In the genomic region with DNA sequence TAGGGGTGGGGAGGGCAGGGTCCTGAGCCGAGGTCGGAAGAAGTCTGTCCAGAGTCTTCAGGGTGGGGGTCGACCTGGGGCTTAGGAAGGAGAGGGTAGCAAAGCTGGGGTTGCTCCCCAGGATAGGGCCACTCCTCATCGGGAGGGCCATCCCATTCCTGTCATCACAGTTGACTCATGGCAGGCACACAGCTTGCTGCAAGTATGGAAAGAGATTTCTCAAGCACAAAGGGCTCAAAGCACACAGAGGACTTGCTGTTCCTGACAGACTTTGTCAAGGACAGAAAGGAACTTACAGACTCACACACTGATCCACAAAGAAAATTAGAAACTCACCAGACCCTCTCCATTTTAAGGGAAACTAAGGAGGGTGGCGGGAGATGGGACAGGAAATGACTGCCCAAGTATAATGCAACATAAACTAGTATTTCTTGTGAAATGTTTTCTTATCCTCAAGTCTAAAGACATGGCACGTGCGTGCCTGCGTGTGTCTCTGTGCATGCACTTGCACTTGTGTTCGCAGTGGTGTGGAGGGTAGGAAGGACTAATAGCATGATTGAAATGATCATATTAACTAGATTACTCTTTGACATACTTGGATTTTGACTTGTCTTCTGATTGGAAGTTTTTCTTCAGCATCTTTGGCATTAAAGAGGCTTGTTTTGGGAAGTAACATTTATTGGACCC, we compare ENCODE assay signal across 10 cellular contexts. TPM values are rescaled to one million over a fixed set of nuclear protein-coding genes. Genes with fewer than 3 reads are reported as not detected.
DNase-seq lines count a peak whose midpoint lies in the region; ATAC-seq and TF ChIP-seq lines count a peak whose summit lies in the region.
"Had no signal": no experiment of that assay in that cellular context is flagged by ENCODE, and none has a peak within 500 bp of the region (broad histone marks: within the 10 kb centered on the region; RNA-seq: fewer than 3 reads in every experiment).

No MANE protein-coding gene starts in this region.

- no peak overlapping the region for H2BK12ac ChIP-seq in trophoblast cell (ENCODE audit: low read length)
- no peak overlapping the region for H2BK12ac ChIP-seq in neuronal stem cell (ENCODE audit: low read length)

- ATAC-seq in Panc1, result peak; percentile 36; the same call in 1 of the 2 replicates
- ATAC-seq in HG02885 (IDR thresholded peaks at IDR 0.05; ENCODE audit: poor library complexity, unreplicated experiment), result no peak

- H3K27me3 ChIP-seq in Panc1 (ENCODE audit: control insufficient read depth, insufficient read depth, low read length), result no peaks in the 10 kb centered on the region
- H3K27me3 ChIP-seq in esophagus squamous epithelium, result no peaks in the 10 kb centered on the region
- H3K27me3 ChIP-seq in trophoblast cell (ENCODE audit: insufficient read depth, low read length), result no peaks in the 10 kb centered on the region
- no peaks in the 10 kb centered on the region for H3K27me3 ChIP-seq in neuronal stem cell (ENCODE audit: control insufficient read depth in 3 of 3, insufficient read depth in 3 of 3, low read depth in 1 of 3, low read length in 3 of 3)

- H4K91ac ChIP-seq in trophoblast cell (ENCODE audit: low read depth, low read length) (no peak overlapping the region), neuronal stem cell (ENCODE audit: low read depth, low read length, poor library complexity) (no peak overlapping the region)

- H2AFZ ChIP-seq in trophoblast cell (ENCODE audit: insufficient read depth, low read length, poor library complexity) (no peak overlapping the region), neuronal stem cell (ENCODE audit: low read length) (no peak overlapping the region)

- no peak overlapping the region for H2AK5ac ChIP-seq in trophoblast cell (ENCODE audit: low read length)
- H2AK5ac ChIP-seq in neuronal stem cell (ENCODE audit: low read depth, low read length), result no peak overlapping the region

- H3K36me3 ChIP-seq in Panc1 (ENCODE audit: control insufficient read depth, insufficient read depth, low read length), result no peaks in the 10 kb centered on the region; the same call in 1 of the 2 replicates
- peaks cover 6 to 42% (median 15%) of the 10 kb centered on the region in 3 donors for H3K36me3 ChIP-seq in esophagus squamous epithelium
- H3K36me3 ChIP-seq in trophoblast cell (ENCODE audit: control insufficient read depth in 1 of 2, insufficient read depth in 2 of 2, low read length in 2 of 2), result peaks cover 33 to 34% of the 10 kb centered on the region in 2 experiments
- H3K36me3 ChIP-seq in neuronal stem cell (replicated peaks in 1 of 2; ENCODE audit: control insufficient read depth in 2 of 2, insufficient read depth in 2 of 2, low read length in 2 of 2), result peaks cover 24 to 46% of the 10 kb centered on the region in 2 donors

- no peak overlapping the region for H3K14ac ChIP-seq in trophoblast cell (ENCODE audit: low read length)
- no peak overlapping the region for H3K14ac ChIP-seq in neuronal stem cell (ENCODE audit: low read length)

- no peaks in the 10 kb centered on the region for H3K79me2 ChIP-seq in trophoblast cell (ENCODE audit: control insufficient read depth, insufficient read depth, low read length, poor library complexity)

- H3K9me3 ChIP-seq in Panc1 (ENCODE audit: control insufficient read depth, insufficient read depth, low read depth, low read length), result no peaks in the 10 kb centered on the region
- H3K9me3 ChIP-seq in esophagus squamous epithelium, result no peaks in the 10 kb centered on the region
- no peaks in the 10 kb centered on the region for H3K9me3 ChIP-seq in trophoblast cell (ENCODE audit: insufficient read depth, low read depth, low read length)
- H3K9me3 ChIP-seq in neuronal stem cell (replicated peaks in 1 of 2; ENCODE audit: control insufficient read depth in 2 of 2, insufficient read depth in 1 of 2, low read depth in 1 of 2, low read length in 2 of 2), result no peaks in the 10 kb centered on the region

- H2BK5ac ChIP-seq in trophoblast cell (ENCODE audit: low read depth, low read length, poor library complexity) (no peak overlapping the region), neuronal stem cell (ENCODE audit: low read length) (no peak overlapping the region)

- in situ Hi-C loops in Panc1 (cut with HindIII; ENCODE audit: low pct_unique_long_range_greater_than_20kb, low sequenced_read_pairs), result no loop called here

- no peak overlapping the region for H3K4me2 ChIP-seq in trophoblast cell (ENCODE audit: low read length)
- H3K4me2 ChIP-seq in neuronal stem cell (ENCODE audit: insufficient read depth, low read length, poor library complexity, severe bottlenecking), result no peak overlapping the region

- H4K8ac ChIP-seq in trophoblast cell (ENCODE audit: low read depth, low read length) (no peak overlapping the region), neuronal stem cell (ENCODE audit: low read depth, low read length) (no peak overlapping the region)

- H3K27ac Mint-ChIP-seq in CD14-positive monocyte (peak overlapping the region; percentile 45 to 88 (median 81)), mesothelial cell of epicardium (no peak overlapping the region)
- H3K27ac Mint-ChIP-seq in activated naive CD4-positive, alpha-beta T cell treated with anti-CD3 and anti-CD28 coated beads for 36 hours, result no peak overlapping the region

- 60 to 72% methylated on average over 8 to 9 of the region's 9 CpGs for whole genome bisulfite sequencing in esophagus squamous epithelium, 2 donors
- no CpG with 5 or more reads among the region's 9 CpGs for WGBS in trophoblast cell (ENCODE audit: extremely low coverage, insufficient coverage, insufficient read length)
- no CpG with 5 or more reads among the region's 9 CpGs for WGBS in neuronal stem cell (ENCODE audit: extremely low coverage in 2 of 2, insufficient read length in 2 of 2, insufficient replicate concordance in 1 of 2), 2 donors

- no TSS peak for BruUV-seq in Panc1 (replicated peaks; lab: Mats Ljungman, UMichigan)

- TF ChIP-seq POLR2A in esophagus squamous epithelium (IDR thresholded peaks at IDR 0.05), result no peak

- H3K4me3 ChIP-seq in Panc1 (ENCODE audit: low read depth in 2 of 2, low read length in 2 of 2) (no peak overlapping the region), esophagus squamous epithelium (no peak overlapping the region), trophoblast cell (ENCODE audit: low read depth, low read length) (no peak overlapping the region), neuronal stem cell (ENCODE audit: low read length in 2 of 2) (no peak overlapping the region)

- H3K18ac ChIP-seq in trophoblast cell (ENCODE audit: low read length) (no peak overlapping the region), neuronal stem cell (ENCODE audit: low read length) (no peak overlapping the region)

- H3K4me1 Mint-ChIP-seq in CD14-positive monocyte (peaks cover 28% of the 10 kb centered on the region), mesothelial cell of epicardium (no peaks in the 10 kb centered on the region)
- H3K4me1 Mint-ChIP-seq in activated naive CD4-positive, alpha-beta T cell treated with anti-CD3 and anti-CD28 coated beads for 36 hours (ENCODE audit: low read depth), result peaks cover 13% of the 10 kb centered on the region

- H3K27me3 Mint-ChIP-seq in CD14-positive monocyte (ENCODE audit: low read depth in 3 of 3), result peaks cover 0 to 5% (median 3%) of the 10 kb centered on the region in 3 donors
- no peaks in the 10 kb centered on the region for H3K27me3 Mint-ChIP-seq in activated naive CD4-positive, alpha-beta T cell treated with anti-CD3 and anti-CD28 coated beads for 36 hours (ENCODE audit: low read depth)
- peaks cover 4% of the 10 kb centered on the region for H3K27me3 Mint-ChIP-seq in mesothelial cell of epicardium (ENCODE audit: low read depth)
- H3K27me3 Mint-ChIP-seq: activated CD4-positive, alpha-beta T cell treated with anti-CD3 and anti-CD28 coated beads for 36 hours; activated naive CD8-positive, alpha-beta T cell treated with anti-CD3 and anti-CD28 coated beads, Interleukin-2, amount 10 ng/mL, durations not matched to agents 7 days and 5 days had no signal

- H3K9me3 Mint-ChIP-seq in CD14-positive monocyte, result no peaks in the 10 kb centered on the region
- no peaks in the 10 kb centered on the region for H3K9me3 Mint-ChIP-seq in activated naive CD4-positive, alpha-beta T cell treated with anti-CD3 and anti-CD28 coated beads for 36 hours
- H3K9me3 Mint-ChIP-seq in mesothelial cell of epicardium, result no peaks in the 10 kb centered on the region
- H3K9me3 Mint-ChIP-seq: activated naive CD8-positive, alpha-beta T cell treated with anti-CD3 and anti-CD28 coated beads, Interleukin-2, amount 10 ng/mL, durations not matched to agents 7 days and 5 days had no signal

- no peaks in the 10 kb centered on the region for H3K79me1 ChIP-seq in trophoblast cell (ENCODE audit: low read length)
- no peaks in the 10 kb centered on the region for H3K79me1 ChIP-seq in neuronal stem cell (ENCODE audit: low read depth, low read length)

- H3K27ac ChIP-seq in Panc1 (ENCODE audit: low read length) (no peak overlapping the region), esophagus squamous epithelium (peak overlapping the region in 3 of 4 donors; percentile 64 to 77 (median 64)), trophoblast cell (ENCODE audit: low read depth, low read length) (no peak overlapping the region), neuronal stem cell (replicated peaks; ENCODE audit: low read length) (no peak overlapping the region)

- no peak overlapping the region for H3K23ac ChIP-seq in trophoblast cell (ENCODE audit: low read length)
- H3K23ac ChIP-seq in neuronal stem cell (ENCODE audit: low read depth, low read length, poor library complexity), result no peak overlapping the region

- H3K4me3 Mint-ChIP-seq in CD14-positive monocyte, result peak overlapping the region in 1 of 2 donors; percentile 10
- no peak overlapping the region for H3K4me3 Mint-ChIP-seq in activated naive CD4-positive, alpha-beta T cell treated with anti-CD3 and anti-CD28 coated beads for 36 hours
- no peak overlapping the region for H3K4me3 Mint-ChIP-seq in mesothelial cell of epicardium
- H3K4me3 Mint-ChIP-seq: activated CD4-positive, alpha-beta T cell treated with anti-CD3 and anti-CD28 coated beads for 36 hours; activated naive CD8-positive, alpha-beta T cell treated with anti-CD3 and anti-CD28 coated beads, Interleukin-2, amount 10 ng/mL, durations not matched to agents 7 days and 5 days had no signal

- TF ChIP-seq CTCF in CD14-positive monocyte (IDR thresholded peaks at IDR 0.05) (no peak), Panc1 (IDR thresholded peaks at IDR 0.05) (no peak), esophagus squamous epithelium (IDR thresholded peaks at IDR 0.05) (no peak), mesothelial cell of epicardium (IDR thresholded peaks at IDR 0.05; ENCODE audit: unreplicated experiment) (no peak)

- H2BK15ac ChIP-seq in neuronal stem cell (ENCODE audit: low read length), result no peak overlapping the region

- H2BK120ac ChIP-seq in trophoblast cell (ENCODE audit: insufficient read depth, low read length, poor library complexity) (no peak overlapping the region), neuronal stem cell (ENCODE audit: low read depth, low read length) (no peak overlapping the region)

- H3K9ac ChIP-seq in trophoblast cell (ENCODE audit: low read length), result no peak overlapping the region
- H3K9ac ChIP-seq in neuronal stem cell (ENCODE audit: low read depth, low read length, poor library complexity), result no peak overlapping the region

- H3K36me3 Mint-ChIP-seq in CD14-positive monocyte, result peaks cover 39 to 40% of the 10 kb centered on the region in 2 donors
- H3K36me3 Mint-ChIP-seq in activated naive CD4-positive, alpha-beta T cell treated with anti-CD3 and anti-CD28 coated beads for 36 hours (ENCODE audit: low read depth), result peaks cover 15% of the 10 kb centered on the region
- peaks cover 7% of the 10 kb centered on the region for H3K36me3 Mint-ChIP-seq in mesothelial cell of epicardium
- H3K36me3 Mint-ChIP-seq: activated naive CD8-positive, alpha-beta T cell treated with anti-CD3 and anti-CD28 coated beads, Interleukin-2, amount 10 ng/mL, durations not matched to agents 7 days and 5 days had no signal

- CTCF ChIA-PET in Panc1 (lab: Charles Lee), result no interaction called here
- CTCF ChIA-PET in activated naive CD4-positive, alpha-beta T cell treated with anti-CD3 and anti-CD28 coated beads for 36 hours (lab: Charles Lee), result no interaction called here

- DNase-seq in CD14-positive monocyte (ENCODE audit: low spot score), result no peak
- DNase-seq in Panc1 (ENCODE audit: low read depth, low spot score), result no peak
- DNase-seq in esophagus squamous epithelium (lab: John Stamatoyannopoulos, UW), result no peak
- peak; percentile 12 to 15 for DNase-seq in trophoblast cell
- DNase-seq in neuronal stem cell (ENCODE audit: low spot score), result no peak
- DNase-seq in activated naive CD4-positive, alpha-beta T cell treated with anti-CD3 and anti-CD28 coated beads for 36 hours, result no peak
- DNase-seq in mesothelial cell of epicardium (ENCODE audit: low spot score in 2 of 2, unreplicated experiment in 2 of 2), result no peak
- DNase-seq: activated naive CD8-positive, alpha-beta T cell treated with anti-CD3 and anti-CD28 coated beads, Interleukin-2, amount 10 ng/mL, durations not matched to agents 7 days and 5 days had no signal

- intact Hi-C loops in CD14-positive monocyte (cut with micrococcal nuclease), result loop anchor here in 1 of 2 donors (10.0 kb wide), 1 partner anchor 148 kb away; a partner anchor contains a TSS
- intact Hi-C loops in Panc1 (cut with micrococcal nuclease; ENCODE audit: unreplicated experiment), result loop anchor here (5.0 kb wide), 1 partner anchor 91 kb away; no protein-coding TSS in a partner anchor
- intact Hi-C loops in esophagus squamous epithelium (cut with DNase I), result loop anchor here (10.0 kb wide), 1 partner anchor 88 kb away; no protein-coding TSS in a partner anchor
- intact Hi-C loops in activated naive CD4-positive, alpha-beta T cell treated with anti-CD3 and anti-CD28 coated beads for 36 hours (cut with micrococcal nuclease), result no loop called here

- H3K4ac ChIP-seq in trophoblast cell (ENCODE audit: low read depth, low read length), result no peak overlapping the region
- H3K4ac ChIP-seq in neuronal stem cell (ENCODE audit: low read length), result no peak overlapping the region

- H3K4me1 ChIP-seq in Panc1 (ENCODE audit: control insufficient read depth, insufficient read depth, low read length), result no peaks in the 10 kb centered on the region
- H3K4me1 ChIP-seq in esophagus squamous epithelium, result peaks cover 5 to 58% (median 22%) of the 10 kb centered on the region in 3 donors
- H3K4me1 ChIP-seq in trophoblast cell (ENCODE audit: control insufficient read depth in 1 of 2, insufficient read depth in 2 of 2, low read length in 2 of 2), result no peaks in the 10 kb centered on the region
- H3K4me1 ChIP-seq in neuronal stem cell (ENCODE audit: control insufficient read depth in 2 of 2, insufficient read depth in 1 of 2, low read depth in 1 of 2, low read length in 2 of 2), result no peaks in the 10 kb centered on the region

- POLR2A ChIA-PET in Panc1 (lab: Charles Lee), result interaction anchor here (0.6 kb wide), 1 partner anchor 168 kb away, joined by 3 read pairs; no protein-coding TSS in a partner anchor

- no peak overlapping the region for H4K12ac ChIP-seq in trophoblast cell (ENCODE audit: low read depth, low read length)

RNA-seq across cellular contexts. Expression of a gene that starts 2.4 kb away (rescaled TPM):
- under 1 TPM in 1 of 2 donors, not detected in 1; 0.09 TPM for polyA plus RNA-seq in CD14-positive monocyte
- total RNA-seq in Panc1 (2021; ENCODE audit: unreplicated experiment) (0.85 TPM), esophagus squamous epithelium (1 to 10 TPM in 2 of 4 donors, under 1 TPM in 2; 0.61 to 2.1 (median 1.2) TPM), mesothelial cell of epicardium (3.0 to 3.8 TPM (median 3.4 TPM) in 3 replicates)
- polyA plus RNA-seq in Panc1 (2012; ENCODE audit: insufficient read length), result 0.57 TPM
- 1.1 TPM in 2 replicates for polyA plus RNA-seq in trophoblast cell (2013)
- polyA plus RNA-seq in neuronal stem cell (2013, experiment 1 of 2), result 1.5 TPM
- 1.7 TPM for polyA plus RNA-seq in neuronal stem cell (2013, experiment 2 of 2)
- 1 to 10 TPM; 2.0 to 2.6 TPM for total RNA-seq in activated naive CD4-positive, alpha-beta T cell treated with anti-CD3 and anti-CD28 coated beads for 36 hours

RNA-seq across cellular contexts. Expression of a gene that starts 4.3 kb away (rescaled TPM):
- polyA plus RNA-seq in CD14-positive monocyte, result not detected
- total RNA-seq in Panc1 (2021; ENCODE audit: unreplicated experiment), result 0.21 TPM
- 0.16 TPM for polyA plus RNA-seq in Panc1 (2012; ENCODE audit: insufficient read length)
- total RNA-seq in esophagus squamous epithelium, result 10 to 100 TPM in 1 of 4 donors, 1 to 10 TPM in 3; 3.3 to 24.0 (median 6.6) TPM
- 0.74 and 0.89 TPM in 2 replicates for polyA plus RNA-seq in trophoblast cell (2013)
- 1.4 TPM for polyA plus RNA-seq in neuronal stem cell (2013, experiment 1 of 2)
- polyA plus RNA-seq in neuronal stem cell (2013, experiment 2 of 2), result 1.5 TPM
- 1 to 10 TPM; 1.4 to 2.6 TPM for total RNA-seq in activated naive CD4-positive, alpha-beta T cell treated with anti-CD3 and anti-CD28 coated beads for 36 hours
- 1.5 to 2.3 TPM (median 1.9 TPM) in 3 replicates for total RNA-seq in mesothelial cell of epicardium

RNA-seq across cellular contexts. Expression of a gene that starts 13.5 kb away (rescaled TPM):
- polyA plus RNA-seq in CD14-positive monocyte, result 100 to 1,000 TPM; 124 to 137 TPM
- 110 TPM for total RNA-seq in Panc1 (2021; ENCODE audit: unreplicated experiment)
- polyA plus RNA-seq in Panc1 (2012; ENCODE audit: insufficient read length), result 135 TPM
- total RNA-seq in esophagus squamous epithelium, result 100 to 1,000 TPM in 1 of 4 donors, 10 to 100 TPM in 3; 91.0 to 121 (median 93.7) TPM
- 112 and 114 TPM in 2 replicates for polyA plus RNA-seq in trophoblast cell (2013)
- polyA plus RNA-seq in neuronal stem cell (2013, experiment 1 of 2), result 84.7 TPM
- polyA plus RNA-seq in neuronal stem cell (2013, experiment 2 of 2), result 84.5 TPM
- 10 to 100 TPM; 84.7 to 87.0 TPM for total RNA-seq in activated naive CD4-positive, alpha-beta T cell treated with anti-CD3 and anti-CD28 coated beads for 36 hours
- total RNA-seq in mesothelial cell of epicardium, result 88.7 to 92.8 TPM (median 92.0 TPM) in 3 replicates

RNA-seq across cellular contexts. Expression of a gene that starts 22.7 kb away (rescaled TPM):
- polyA plus RNA-seq in CD14-positive monocyte, result 100 to 1,000 TPM in 1 of 2 donors, 10 to 100 TPM in 1; 91.8 to 105 TPM
- 61.8 TPM for total RNA-seq in Panc1 (2021; ENCODE audit: unreplicated experiment)
- 76.7 TPM for polyA plus RNA-seq in Panc1 (2012; ENCODE audit: insufficient read length)
- total RNA-seq in esophagus squamous epithelium, result 100 to 1,000 TPM in 1 of 4 donors, 10 to 100 TPM in 3; 81.5 to 100 (median 84.5) TPM
- polyA plus RNA-seq in trophoblast cell (2013), result 34.2 and 37.0 TPM in 2 replicates
- polyA plus RNA-seq in neuronal stem cell (2013, experiment 1 of 2), result 28.8 TPM
- polyA plus RNA-seq in neuronal stem cell (2013, experiment 2 of 2), result 27.6 TPM
- total RNA-seq in activated naive CD4-positive, alpha-beta T cell treated with anti-CD3 and anti-CD28 coated beads for 36 hours, result 10 to 100 TPM; 64.1 to 71.3 TPM
- 54.5 to 55.8 TPM (median 55.2 TPM) in 3 replicates for total RNA-seq in mesothelial cell of epicardium

RNA-seq across cellular contexts. Expression of a gene that starts 48.1 kb away (rescaled TPM):
- not detected for polyA plus RNA-seq in CD14-positive monocyte
- 0.13 TPM for total RNA-seq in Panc1 (2021; ENCODE audit: unreplicated experiment)
- 0.34 TPM for polyA plus RNA-seq in Panc1 (2012; ENCODE audit: insufficient read length)
- total RNA-seq in esophagus squamous epithelium, result not detected
- polyA plus RNA-seq in trophoblast cell (2013), result 0.14 and 0.25 TPM in 2 replicates
- polyA plus RNA-seq in neuronal stem cell (2013, experiment 1 of 2), result 0.08 TPM
- polyA plus RNA-seq in neuronal stem cell (2013, experiment 2 of 2), result 0.32 TPM
- total RNA-seq in activated naive CD4-positive, alpha-beta T cell treated with anti-CD3 and anti-CD28 coated beads for 36 hours, result not detected
- 0.09 to 0.14 TPM in 2 of 3 replicates, not detected in the other for total RNA-seq in mesothelial cell of epicardium
- total RNA-seq: activated CD4-positive, alpha-beta T cell treated with anti-CD3 and anti-CD28 coated beads for 36 hours had no signal

Comparison
In these comparisons a context has a peak if more than half of its experiments do, and no peak if none do; other contexts are left out.
1. DNase-seq: peak in trophoblast cell (2 of 2); none in CD14-positive monocyte (single experiment), Panc1 (single experiment), esophagus squamous epithelium (single experiment), neuronal stem cell (single experiment), activated naive CD4-positive, alpha-beta T cell treated with anti-CD3 and anti-CD28 coated beads for 36 hours (single experiment) and mesothelial cell of epicardium (0 of 2).
2. H3K27ac Mint-ChIP-seq: peak in CD14-positive monocyte (7 of 7); none in activated naive CD4-positive, alpha-beta T cell treated with anti-CD3 and anti-CD28 coated beads for 36 hours (single experiment) and mesothelial cell of epicardium (single experiment).
3. H3K27ac ChIP-seq: peak in esophagus squamous epithelium (3 of 4); none in Panc1 (single experiment), trophoblast cell (single experiment) and neuronal stem cell (single experiment).